In the genomic region with DNA sequence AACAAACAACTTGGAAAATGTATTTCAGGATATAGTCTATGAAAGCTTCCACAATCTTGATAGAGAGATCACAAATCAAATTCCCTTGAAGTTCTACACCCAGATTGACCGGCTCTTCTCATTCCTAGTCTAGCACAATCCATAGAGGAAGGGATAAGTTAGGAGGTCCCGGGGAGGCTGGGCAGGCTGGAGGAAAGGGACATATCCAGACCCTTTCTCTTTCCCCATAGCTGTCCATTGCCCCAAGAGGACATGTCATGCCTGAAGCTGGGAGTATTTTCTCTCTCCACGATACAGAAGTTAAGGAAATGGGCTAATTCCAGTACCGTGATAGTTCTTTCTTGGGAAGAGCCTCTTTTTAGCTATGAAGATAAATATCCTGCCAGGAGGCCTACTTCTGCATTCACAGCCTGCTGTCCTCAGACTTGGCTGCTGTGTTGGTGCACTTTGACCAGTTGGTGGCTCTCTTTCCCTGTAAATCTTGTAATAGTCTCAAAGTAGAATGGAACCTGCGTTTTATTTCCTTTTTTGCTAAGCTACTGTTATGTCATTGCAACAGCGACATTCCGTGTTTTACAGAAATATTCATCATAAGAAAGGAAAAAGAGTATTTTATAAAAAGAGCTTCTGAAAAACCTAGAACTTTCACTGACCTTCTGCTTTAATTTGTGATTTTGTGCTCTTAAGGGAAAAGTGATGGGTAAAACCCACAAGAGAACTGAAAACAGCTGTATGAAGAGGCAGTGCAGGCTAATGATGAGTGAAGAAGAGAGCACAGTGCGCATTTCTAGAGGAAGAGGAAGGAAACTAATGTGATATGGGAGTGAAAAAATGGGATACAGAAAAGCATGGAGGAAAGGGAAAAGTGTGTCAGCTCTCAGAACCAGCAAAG, we compare ENCODE assay signal across 8 cellular contexts. TPM values are rescaled to one million over a fixed set of nuclear protein-coding genes. Genes with fewer than 3 reads are reported as not detected.
A peak's percentile ranks its signal among the peaks of the same experiment; 100 is the strongest.
DNase-seq lines count a peak whose midpoint lies in the region; ATAC-seq, FAIRE-seq and TF ChIP-seq lines count a peak whose summit lies in the region.
"Not testable (repeated sequence)": the region's sequence is repeated elsewhere in the genome, so short reads cannot be mapped to it uniquely, and the experiment has no call there.

No MANE protein-coding gene starts in this region.

- H3K27me3 Mint-ChIP-seq in activated CD4-positive, alpha-beta T cell treated with anti-CD3 and anti-CD28 coated beads for 36 hours, result not testable (repeated sequence)
- peaks cover 19% of the 10 kb centered on the region for H3K27me3 Mint-ChIP-seq in type B pancreatic cell

- not testable (repeated sequence) for H3K9me3 Mint-ChIP-seq in activated CD4-positive, alpha-beta T cell treated with anti-CD3 and anti-CD28 coated beads for 36 hours (ENCODE audit: low read depth); type B pancreatic cell

- H4K20me1 ChIP-seq in endothelial cell of umbilical vein (replicated peaks; ENCODE audit: control insufficient read depth, extremely low read depth, insufficient read depth, low read length), result not testable (repeated sequence)

- peak; percentile 38 to 48 for TF ChIP-seq CTCF in endothelial cell of umbilical vein (IDR thresholded peaks at IDR 0.05; ENCODE audit: extremely low read depth in 1 of 2, insufficient read depth in 1 of 2, low read depth in 1 of 2, low read length in 2 of 2)
- peak; percentile 71 for TF ChIP-seq CTCF in type B pancreatic cell (conservative IDR thresholded peaks at IDR 0.05)

- TF ChIP-seq POLR2A in endothelial cell of umbilical vein (IDR thresholded peaks at IDR 0.05; ENCODE audit: low read depth, low read length), result not testable (repeated sequence)

- H3K9ac ChIP-seq in endothelial cell of umbilical vein (replicated peaks; ENCODE audit: extremely low read depth, insufficient read depth, low read length), result not testable (repeated sequence)

- POLR2A ChIA-PET in activated CD4-positive, alpha-beta T cell treated with anti-CD3 and anti-CD28 coated beads for 36 hours (lab: Charles Lee); endothelial cell of umbilical vein (lab: Charles Lee): not testable (repeated sequence)

- CTCF ChIA-PET in activated CD4-positive, alpha-beta T cell treated with anti-CD3 and anti-CD28 coated beads for 36 hours (lab: Charles Lee), result interaction anchor here (0.6 to 2.1 kb wide), 17 partner anchors 9 to 220 kb away, joined by 3 to 8 read pairs (median 4); no protein-coding TSS in a partner anchor
- CTCF ChIA-PET in endothelial cell of umbilical vein (lab: Charles Lee), result interaction anchor here (0.6 to 3.5 kb wide), 44 partner anchors 9 to 1217 kb away, joined by 3 to 63 read pairs (median 4); no protein-coding TSS in a partner anchor

- BruUV-seq in endothelial cell of umbilical vein (replicated peaks; lab: Mats Ljungman, UMichigan), result not testable (repeated sequence)

- H3K9me1 ChIP-seq in endothelial cell of umbilical vein (replicated peaks; ENCODE audit: control insufficient read depth, extremely low read depth, insufficient read depth, low read length), result not testable (repeated sequence)

- not testable (repeated sequence) for H3K27ac ChIP-seq in endothelial cell of umbilical vein (ENCODE audit: insufficient read depth, low read depth, low read length)

- peak; percentile 87 for FAIRE-seq in endothelial cell of umbilical vein (lab: Jason Lieb, UNC)

- peak; percentile 76 for ATAC-seq in GM21526 (IDR thresholded peaks at IDR 0.05; ENCODE audit: low FRiP score, unreplicated experiment)
- ATAC-seq in HG03378 (IDR thresholded peaks at IDR 0.05; ENCODE audit: unreplicated experiment), result peak; percentile 84
- ATAC-seq in activated CD4-positive, alpha-beta T cell treated with anti-CD3 and anti-CD28 coated beads for 36 hours, result peak; percentile 77

- not testable (repeated sequence) for H3K36me3 Mint-ChIP-seq in activated CD4-positive, alpha-beta T cell treated with anti-CD3 and anti-CD28 coated beads for 36 hours (ENCODE audit: low read depth); type B pancreatic cell

- not testable (repeated sequence) for H3K4me2 ChIP-seq in endothelial cell of umbilical vein (ENCODE audit: insufficient read depth, low read length)

- intact Hi-C loops in activated CD4-positive, alpha-beta T cell treated with anti-CD3 and anti-CD28 coated beads for 36 hours (cut with DNase I, micrococcal nuclease), result loop anchor here (1.0 to 10.0 kb wide), 5 partner anchors 82 to 554 kb away; no protein-coding TSS in a partner anchor
- intact Hi-C loops in endothelial cell of umbilical vein (cut with micrococcal nuclease), result loop anchor here (1.0 to 5.0 kb wide), 3 partner anchors 161 to 554 kb away; no protein-coding TSS in a partner anchor

- peaks cover 10% of the 10 kb centered on the region for H3K4me1 Mint-ChIP-seq in activated CD4-positive, alpha-beta T cell treated with anti-CD3 and anti-CD28 coated beads for 36 hours
- H3K4me1 Mint-ChIP-seq in type B pancreatic cell (ENCODE audit: unreplicated experiment), result not testable (repeated sequence)

- not testable (repeated sequence) for H3K4me1 ChIP-seq in endothelial cell of umbilical vein (ENCODE audit: control insufficient read depth, extremely low read depth, insufficient read depth, low read length)

- H3K4me3 Mint-ChIP-seq in activated CD4-positive, alpha-beta T cell treated with anti-CD3 and anti-CD28 coated beads for 36 hours, result peak overlapping the region; percentile 11
- not testable (repeated sequence) for H3K4me3 Mint-ChIP-seq in type B pancreatic cell

- not testable (repeated sequence) for H3K27me3 ChIP-seq in endothelial cell of umbilical vein (ENCODE audit: control insufficient read depth in 2 of 2, insufficient read depth in 2 of 2, low read length in 2 of 2)

- not testable (repeated sequence) for H3K9me3 ChIP-seq in endothelial cell of umbilical vein (replicated peaks; ENCODE audit: control insufficient read depth, insufficient read depth, low read length)

- H3K27ac Mint-ChIP-seq in activated CD4-positive, alpha-beta T cell treated with anti-CD3 and anti-CD28 coated beads for 36 hours; type B pancreatic cell: not testable (repeated sequence)

- DNase-seq in GM04503 (ENCODE audit: low read depth), result peak; percentile 1
- peak; percentile 5 for DNase-seq in NCI-H345 (lab: John Stamatoyannopoulos, UW)
- DNase-seq in activated CD4-positive, alpha-beta T cell treated with anti-CD3 and anti-CD28 coated beads for 36 hours, result peak; percentile 52
- peak; percentile 52 for DNase-seq in endothelial cell of umbilical vein (ENCODE audit: low read depth, low spot score)
- DNase-seq in lung microvascular endothelial cell (ENCODE audit: low read depth in 2 of 2), result peak; percentile 56 to 73
- not testable (repeated sequence) for DNase-seq in type B pancreatic cell (ENCODE audit: extremely low spot score, unreplicated experiment)

- H3K79me2 ChIP-seq in endothelial cell of umbilical vein (ENCODE audit: control insufficient read depth, insufficient read depth, low read length), result not testable (repeated sequence)

- dilution Hi-C loops in endothelial cell of umbilical vein (cut with MboI; ENCODE audit: extremely low pct_ligation_motif_present, low sequenced_read_pairs), result not testable (repeated sequence)

- not testable (repeated sequence) for H3K36me3 ChIP-seq in endothelial cell of umbilical vein (ENCODE audit: control insufficient read depth in 2 of 2, extremely low read depth in 1 of 2, insufficient read depth in 2 of 2, low read length in 2 of 2)

- H2AFZ ChIP-seq in endothelial cell of umbilical vein (ENCODE audit: low read depth, low read length), result not testable (repeated sequence)

- not testable (repeated sequence) for H3K4me3 ChIP-seq in endothelial cell of umbilical vein (replicated peaks in 1 of 3; ENCODE audit: insufficient read depth in 1 of 3, low read depth in 1 of 3, low read length in 3 of 3)

RNA-seq across cellular contexts. Expression of gene IFNA14, which starts 4.1 kb away (rescaled TPM):
- total RNA-seq in activated CD4-positive, alpha-beta T cell treated with anti-CD3 and anti-CD28 coated beads for 36 hours, result not detected
- not detected in 2 replicates for total RNA-seq in endothelial cell of umbilical vein
- polyA plus RNA-seq in endothelial cell of umbilical vein, result not detected in 2 replicates
- not detected in 2 replicates for polyA plus RNA-seq in endothelial cell of umbilical vein (2011; cell fraction: cytosol; rRNA removed)
- not detected in 2 replicates for polyA plus RNA-seq in endothelial cell of umbilical vein (2011; cell fraction: nucleus; rRNA removed)
- not detected in 2 replicates for polyA plus RNA-seq in endothelial cell of umbilical vein (2012)
- not detected in 2 replicates for polyA minus RNA-seq in endothelial cell of umbilical vein
- polyA minus RNA-seq in endothelial cell of umbilical vein (2011; cell fraction: cytosol; rRNA and poly(A)+ RNA removed), result not detected
- polyA minus RNA-seq in endothelial cell of umbilical vein (2011; cell fraction: nucleus; rRNA and poly(A)+ RNA removed), result not detected in 2 replicates
- total RNA-seq in lung microvascular endothelial cell, result not detected in 2 replicates
- not detected in 2 replicates for total RNA-seq in type B pancreatic cell (ENCODE audit: low replicate concordance)

RNA-seq across cellular contexts. Expression of gene IFNA17, which starts 7.7 kb away (rescaled TPM):
- not detected for total RNA-seq in activated CD4-positive, alpha-beta T cell treated with anti-CD3 and anti-CD28 coated beads for 36 hours
- total RNA-seq in endothelial cell of umbilical vein (not detected in 2 replicates), lung microvascular endothelial cell (not detected in 2 replicates), type B pancreatic cell (ENCODE audit: low replicate concordance) (not detected in 2 replicates)
- not detected in 2 replicates for polyA plus RNA-seq in endothelial cell of umbilical vein
- not detected in 2 replicates for polyA plus RNA-seq in endothelial cell of umbilical vein (2011; cell fraction: cytosol; rRNA removed)
- polyA plus RNA-seq in endothelial cell of umbilical vein (2011; cell fraction: nucleus; rRNA removed), result not detected in 2 replicates
- not detected in 2 replicates for polyA plus RNA-seq in endothelial cell of umbilical vein (2012)
- not detected in 2 replicates for polyA minus RNA-seq in endothelial cell of umbilical vein
- polyA minus RNA-seq in endothelial cell of umbilical vein (2011; cell fraction: cytosol; rRNA and poly(A)+ RNA removed), result not detected
- not detected in 2 replicates for polyA minus RNA-seq in endothelial cell of umbilical vein (2011; cell fraction: nucleus; rRNA and poly(A)+ RNA removed)

RNA-seq across cellular contexts. Expression of gene IFNA16, which starts 18.6 kb away (rescaled TPM):
- total RNA-seq in activated CD4-positive, alpha-beta T cell treated with anti-CD3 and anti-CD28 coated beads for 36 hours, result not detected
- total RNA-seq in endothelial cell of umbilical vein, result not detected in 2 replicates
- polyA plus RNA-seq in endothelial cell of umbilical vein, result not detected in 2 replicates
- polyA plus RNA-seq in endothelial cell of umbilical vein (2011; cell fraction: cytosol; rRNA removed), result not detected in 2 replicates
- polyA plus RNA-seq in endothelial cell of umbilical vein (2011; cell fraction: nucleus; rRNA removed), result not detected in 2 replicates
- polyA plus RNA-seq in endothelial cell of umbilical vein (2012), result not detected in 2 replicates
- polyA minus RNA-seq in endothelial cell of umbilical vein, result not detected in 2 replicates
- not detected for polyA minus RNA-seq in endothelial cell of umbilical vein (2011; cell fraction: cytosol; rRNA and poly(A)+ RNA removed)
- not detected in 2 replicates for polyA minus RNA-seq in endothelial cell of umbilical vein (2011; cell fraction: nucleus; rRNA and poly(A)+ RNA removed)
- not detected in 2 replicates for total RNA-seq in lung microvascular endothelial cell
- total RNA-seq in type B pancreatic cell (ENCODE audit: low replicate concordance), result not detected in 2 replicates

RNA-seq across cellular contexts. Expression of gene IFNA10, which starts 28.8 kb away (rescaled TPM):
- total RNA-seq in activated CD4-positive, alpha-beta T cell treated with anti-CD3 and anti-CD28 coated beads for 36 hours, result not detected
- total RNA-seq in endothelial cell of umbilical vein (not detected in 2 replicates), lung microvascular endothelial cell (not detected in 2 replicates), type B pancreatic cell (ENCODE audit: low replicate concordance) (not detected in 2 replicates)
- not detected in 2 replicates for polyA plus RNA-seq in endothelial cell of umbilical vein
- not detected in 2 replicates for polyA plus RNA-seq in endothelial cell of umbilical vein (2011; cell fraction: cytosol; rRNA removed)
- not detected in 2 replicates for polyA plus RNA-seq in endothelial cell of umbilical vein (2011; cell fraction: nucleus; rRNA removed)
- not detected in 2 replicates for polyA plus RNA-seq in endothelial cell of umbilical vein (2012)
- polyA minus RNA-seq in endothelial cell of umbilical vein, result not detected in 2 replicates
- not detected for polyA minus RNA-seq in endothelial cell of umbilical vein (2011; cell fraction: cytosol; rRNA and poly(A)+ RNA removed)
- polyA minus RNA-seq in endothelial cell of umbilical vein (2011; cell fraction: nucleus; rRNA and poly(A)+ RNA removed), result not detected in 2 replicates

RNA-seq across cellular contexts. Expression of gene IFNA7, which starts 33.7 kb away (rescaled TPM):
- total RNA-seq in activated CD4-positive, alpha-beta T cell treated with anti-CD3 and anti-CD28 coated beads for 36 hours, result not detected
- total RNA-seq in endothelial cell of umbilical vein (not detected in 2 replicates), lung microvascular endothelial cell (not detected in 2 replicates), type B pancreatic cell (ENCODE audit: low replicate concordance) (not detected in 2 replicates)
- polyA plus RNA-seq in endothelial cell of umbilical vein, result not detected in 2 replicates
- not detected in 2 replicates for polyA plus RNA-seq in endothelial cell of umbilical vein (2011; cell fraction: cytosol; rRNA removed)
- polyA plus RNA-seq in endothelial cell of umbilical vein (2011; cell fraction: nucleus; rRNA removed), result not detected in 2 replicates
- not detected in 2 replicates for polyA plus RNA-seq in endothelial cell of umbilical vein (2012)
- polyA minus RNA-seq in endothelial cell of umbilical vein, result not detected in 2 replicates
- polyA minus RNA-seq in endothelial cell of umbilical vein (2011; cell fraction: cytosol; rRNA and poly(A)+ RNA removed), result not detected
- polyA minus RNA-seq in endothelial cell of umbilical vein (2011; cell fraction: nucleus; rRNA and poly(A)+ RNA removed), result not detected in 2 replicates
